8 cellular contexts compared by ENCODE assay signal in the genomic region with DNA sequence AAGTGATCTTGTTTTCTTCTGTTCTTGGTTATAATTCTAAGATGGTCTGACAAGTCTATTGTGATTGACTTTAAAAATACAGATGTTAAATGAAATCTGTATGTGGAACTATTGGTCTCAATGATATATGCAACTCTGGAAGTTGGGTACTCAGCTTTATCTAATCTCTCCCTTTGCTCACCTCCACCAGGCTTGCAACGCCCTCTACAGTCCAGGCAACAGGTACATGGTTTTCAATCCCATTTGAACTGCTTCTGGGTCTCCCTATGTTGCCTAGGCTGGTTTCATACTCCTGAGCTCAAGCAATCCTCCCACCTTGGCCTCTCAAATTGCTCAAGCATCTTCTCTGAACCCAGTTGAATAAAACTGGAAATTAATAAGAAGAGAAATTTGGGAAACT. TPM values are rescaled to one million over a fixed set of nuclear protein-coding genes. Genes with fewer than 3 reads are reported as not detected.
DNase-seq lines count a peak whose midpoint lies in the region; ATAC-seq and TF ChIP-seq lines count a peak whose summit lies in the region.

No MANE protein-coding gene starts in this region.

- WGBS in sigmoid colon, 2 donors, result 0 to 2% methylated on average over 1 of the region's 1 CpG

- H3K4me1 ChIP-seq in BE2C (no peaks in the 10 kb centered on the region), sigmoid colon (no peaks in the 10 kb centered on the region)

- H3K27me3 ChIP-seq in BE2C, result peaks cover 13% of the 10 kb centered on the region
- H3K27me3 ChIP-seq in sigmoid colon, result peaks cover 0 to 12% (median 7%) of the 10 kb centered on the region in 3 donors

- H3K4me3 ChIP-seq in BE2C (ENCODE audit: low read depth, low read length), result no peak overlapping the region
- H3K4me3 ChIP-seq in sigmoid colon, result no peak overlapping the region

- TF ChIP-seq EP300 in sigmoid colon (IDR thresholded peaks at IDR 0.05), result no peak

- DNase-seq in BE2C, result peak; percentile 13
- DNase-seq in activated CD4-positive, alpha-beta T cell treated with anti-CD3 and anti-CD28 coated beads, Interleukin-2, amount 50 U/mL, for 4 hours, result peak; percentile 48 to 55
- DNase-seq in left cardiac atrium, result peak; percentile 22
- peak; percentile 12 for DNase-seq in stimulated activated CD8-positive, alpha-beta memory T cell treated with anti-CD3 and anti-CD28 coated beads, Interleukin-12 subunit alpha, Interleukin-12 subunit beta, amount 100 ng/mL, for 4 hours (ENCODE audit: low read depth)
- no peak for DNase-seq in occipital lobe (lab: John Stamatoyannopoulos, UW)
- DNase-seq in sigmoid colon, result no peak
- no peak for DNase-seq in NOMO-1 treated with dmso at 0.1 percent for 144 hours (lab: John Stamatoyannopoulos, UW; ENCODE audit: unreplicated experiment)

- no peaks in the 10 kb centered on the region for H3K36me3 ChIP-seq in BE2C
- no peaks in the 10 kb centered on the region for H3K36me3 ChIP-seq in sigmoid colon

- H3K9me3 ChIP-seq in BE2C (no peaks in the 10 kb centered on the region), sigmoid colon (no peaks in the 10 kb centered on the region)

- intact Hi-C loops in left cardiac atrium (cut with DNase I) (loop anchor here in 1 of 2 donors (10.0 kb wide), 1 partner anchor 447 kb away; no protein-coding TSS in a partner anchor), sigmoid colon (cut with DNase I) (no loop called here)

- no peak overlapping the region for H3K27ac ChIP-seq in sigmoid colon

- no peak for TF ChIP-seq POLR2A in sigmoid colon (IDR thresholded peaks at IDR 0.05)

- TF ChIP-seq CTCF in BE2C (IDR thresholded peaks at IDR 0.05; ENCODE audit: low read depth, low read length) (peak; percentile 44), sigmoid colon (IDR thresholded peaks at IDR 0.05) (peak in 1 of 4 experiments; percentile 13)

- ATAC-seq in HG03342 (IDR thresholded peaks at IDR 0.05; ENCODE audit: unreplicated experiment) (peak; percentile 47), left cardiac atrium (no peak)

RNA-seq across cellular contexts. Expression of a gene that starts 25.6 kb away (rescaled TPM):
- not detected for polyA plus RNA-seq in BE2C (2012; ENCODE audit: insufficient read depth, insufficient read length, low read depth)
- total RNA-seq in left cardiac atrium (10 to 100 TPM in 1 of 2 donors, 1 to 10 TPM in 1; 4.6 to 15.3 TPM), occipital lobe (0.16 TPM), sigmoid colon (1 to 10 TPM in 2 of 4 donors, under 1 TPM in 2; under 0.01 to 3.5 (median 1.7) TPM)
- polyA plus RNA-seq in sigmoid colon, result 100 to 1,000 TPM in 1 of 3 donors, 10 to 100 TPM in 2; 36.6 to 182 (median 77.9) TPM

RNA-seq across cellular contexts. Expression of a gene that starts 49.2 kb away (rescaled TPM):
- polyA plus RNA-seq in BE2C (2012; ENCODE audit: insufficient read depth, insufficient read length, low read depth), result not detected
- 1 to 10 TPM; 1.1 to 3.5 TPM for total RNA-seq in left cardiac atrium
- 0.16 TPM for total RNA-seq in occipital lobe
- total RNA-seq in sigmoid colon, result 1 to 10 TPM in 2 of 4 donors, under 1 TPM in 1, not detected in 1; 0.36 to 1.7 (median 1.2) TPM
- polyA plus RNA-seq in sigmoid colon, result under 1 TPM in 1 of 3 donors, not detected in 2; 0.17 TPM

RNA-seq across cellular contexts. Expression of a gene that starts 54.8 kb away (rescaled TPM):
- polyA plus RNA-seq in BE2C (2012; ENCODE audit: insufficient read depth, insufficient read length, low read depth), result 0.88 TPM
- total RNA-seq in left cardiac atrium (1 to 10 TPM; 7.7 to 8.3 TPM), occipital lobe (0.16 TPM), sigmoid colon (1 to 10 TPM in 3 of 4 donors, under 1 TPM in 1; 0.16 to 9.5 (median 4.0) TPM)
- polyA plus RNA-seq in sigmoid colon, result 100 to 1,000 TPM in 2 of 3 donors, 10 to 100 TPM in 1; 32.4 to 250 (median 129) TPM

Comparison
In these comparisons a context has a peak if more than half of its experiments do, and no peak if none do; other contexts are left out.
1. DNase-seq: peak in BE2C (single experiment), activated CD4-positive, alpha-beta T cell treated with anti-CD3 and anti-CD28 coated beads, Interleukin-2, amount 50 U/mL, for 4 hours (2 of 2), left cardiac atrium (single experiment) and stimulated activated CD8-positive, alpha-beta memory T cell treated with anti-CD3 and anti-CD28 coated beads, Interleukin-12 subunit alpha, Interleukin-12 subunit beta, amount 100 ng/mL, for 4 hours (single experiment); none in occipital lobe (single experiment), sigmoid colon (single experiment) and NOMO-1 treated with dmso at 0.1 percent for 144 hours (single experiment).